ENCODE assay signal across 26 cellular contexts in the genomic region with DNA sequence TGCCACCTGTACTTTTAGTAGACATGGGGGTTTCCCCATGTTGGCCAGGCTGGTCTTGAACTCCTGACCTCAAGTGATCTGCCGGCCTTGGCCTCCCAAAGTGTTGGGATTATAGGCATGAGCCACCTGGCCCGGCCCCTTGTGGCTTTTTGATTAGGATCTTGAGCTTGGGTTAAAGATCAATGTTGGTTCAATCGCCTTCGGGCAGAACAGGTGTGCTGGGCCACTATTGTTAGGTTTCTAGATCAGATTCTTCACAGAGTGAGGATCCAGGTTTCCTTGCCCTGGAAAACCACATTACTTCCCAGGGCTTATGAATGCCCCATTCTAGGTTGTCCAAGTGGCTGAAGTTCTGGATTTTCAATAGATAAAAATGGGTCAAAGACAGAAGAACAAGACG. TPM values are rescaled to one million over a fixed set of nuclear protein-coding genes. Genes with fewer than 3 reads are reported as not detected.
DNase-seq lines count a peak whose midpoint lies in the region; ATAC-seq and TF ChIP-seq lines count a peak whose summit lies in the region.
"Had no signal": no experiment of that assay in that cellular context is flagged by ENCODE, and none has a peak within 500 bp of the region (broad histone marks: within the 10 kb centered on the region; RNA-seq: fewer than 3 reads in every experiment).

No MANE protein-coding gene starts in this region.

- peak overlapping the region; percentile 32 for H3K27ac Mint-ChIP-seq in activated CD4-positive, alpha-beta T cell treated with anti-CD3 and anti-CD28 coated beads for 36 hours
- H3K27ac Mint-ChIP-seq in activated CD8-positive, alpha-beta T cell treated with anti-CD3 and anti-CD28 coated beads, Interleukin-2, amount 10 ng/mL, durations not matched to agents 7 days and 5 days, result peak overlapping the region; percentile 20
- H3K27ac Mint-ChIP-seq: activated naive CD4-positive, alpha-beta T cell treated with anti-CD3 and anti-CD28 coated beads for 36 hours; GM23338; neural progenitor cell had no signal

- H2BK120ac ChIP-seq in mesendoderm (ENCODE audit: low read depth, low read length), result no peak overlapping the region

- H3K18ac ChIP-seq in mesendoderm (ENCODE audit: low read length), result no peak overlapping the region

- H2BK15ac ChIP-seq in mesendoderm (replicated peaks; ENCODE audit: low read depth), result no peak overlapping the region

- no CpG with 5 or more reads among the region's 5 CpGs for WGBS in mesendoderm (ENCODE audit: extremely low coverage, insufficient coverage, low lambda C conversion rate)

- H3K27ac ChIP-seq in C4-2B, result peak overlapping the region; percentile 83
- H3K27ac ChIP-seq in mesendoderm (ENCODE audit: low read depth, low read length), result peak overlapping the region; percentile 62
- H3K27ac ChIP-seq: colonic mucosa, neural progenitor cell had no signal

- H3K4me3 ChIP-seq in mesendoderm (ENCODE audit: low read length), result no peak overlapping the region
- H3K4me3 ChIP-seq: colonic mucosa, GM23338, K562, neural progenitor cell, skin epidermis had no signal

- H3K27me3 ChIP-seq in mesendoderm (ENCODE audit: insufficient read depth, low read length, poor library complexity), result no peaks in the 10 kb centered on the region
- H3K27me3 ChIP-seq: colonic mucosa, neural progenitor cell had no signal

- CTCF ChIA-PET in activated CD4-positive, alpha-beta T cell treated with anti-CD3 and anti-CD28 coated beads for 36 hours (lab: Charles Lee), result interaction anchor here (1.0 to 11.2 kb wide), 2 partner anchors 21 to 24 kb away, joined by 3 to 98 read pairs; no protein-coding TSS in a partner anchor
- CTCF ChIA-PET in activated CD8-positive, alpha-beta T cell treated with anti-CD3 and anti-CD28 coated beads, Interleukin-2, amount 10 ng/mL, durations not matched to agents 7 days and 5 days (lab: Charles Lee), result interaction anchor here (5.7 to 6.6 kb wide), 2 partner anchors 23 to 42 kb away, joined by 61 to 64 read pairs; no protein-coding TSS in a partner anchor

- peaks cover 12% of the 10 kb centered on the region for H3K79me1 ChIP-seq in mesendoderm (ENCODE audit: low read length)

- H3K79me2 ChIP-seq in mesendoderm (ENCODE audit: control insufficient read depth, insufficient read depth, low read length), result peaks cover 26% of the 10 kb centered on the region

- H3K4ac ChIP-seq in mesendoderm (ENCODE audit: low read depth, low read length), result no peak overlapping the region

- no peak overlapping the region for H2AK5ac ChIP-seq in mesendoderm (ENCODE audit: low read length)

- H3K23ac ChIP-seq in mesendoderm (ENCODE audit: low read length), result no peak overlapping the region

- no peak overlapping the region for H3K56ac ChIP-seq in mesendoderm (ENCODE audit: low read length)

- H3K9me3 Mint-ChIP-seq in activated CD4-positive, alpha-beta T cell treated with anti-CD3 and anti-CD28 coated beads for 36 hours (ENCODE audit: low read depth), result no peaks in the 10 kb centered on the region
- no peaks in the 10 kb centered on the region for H3K9me3 Mint-ChIP-seq in activated CD8-positive, alpha-beta T cell treated with anti-CD3 and anti-CD28 coated beads, Interleukin-2, amount 10 ng/mL, durations not matched to agents 7 days and 5 days (ENCODE audit: insufficient read depth)
- H3K9me3 Mint-ChIP-seq: activated naive CD4-positive, alpha-beta T cell treated with anti-CD3 and anti-CD28 coated beads for 36 hours; GM23338; neural progenitor cell had no signal

- no peak overlapping the region for H3K9ac ChIP-seq in mesendoderm (ENCODE audit: low read length)
- H3K9ac ChIP-seq: neural progenitor cell had no signal

- DNase-seq in activated CD4-positive, alpha-beta T cell treated with anti-CD3 and anti-CD28 coated beads for 36 hours, result no peak
- DNase-seq in activated CD4-positive, alpha-beta T cell treated with anti-CD3 and anti-CD28 coated beads for 4 hours, result no peak
- DNase-seq in activated CD8-positive, alpha-beta T cell treated with anti-CD3 and anti-CD28 coated beads, Interleukin-2, amount 10 ng/mL, durations not matched to agents 7 days and 5 days, result no peak
- no peak for DNase-seq in mesendoderm
- DNase-seq in Ammon's horn (ENCODE audit: low spot score), result no peak
- DNase-seq: activated naive CD4-positive, alpha-beta T cell treated with anti-CD3 and anti-CD28 coated beads for 36 hours; colonic mucosa; GDM1; kidney glomerular epithelial cell; midbrain; NCI-H1048; NCI-H2029 treated with DMSO at 0.1 percent for 48 hours; NCI-H446 treated with DMSO at 0.1 percent for 48 hours; RPMI8226; stimulated activated CD4-positive, alpha-beta T cell treated with anti-CD3 and anti-CD28 coated beads, Interleukin-4, amount 100 ng/mL, for 1 hour had no signal

- H3K36me3 ChIP-seq in mesendoderm (ENCODE audit: control insufficient read depth, insufficient read depth, low read length), result peaks cover 10% of the 10 kb centered on the region
- H3K36me3 ChIP-seq: neural progenitor cell had no signal

- no peak overlapping the region for H3K4me3 Mint-ChIP-seq in activated CD4-positive, alpha-beta T cell treated with anti-CD3 and anti-CD28 coated beads for 36 hours
- H3K4me3 Mint-ChIP-seq in activated CD8-positive, alpha-beta T cell treated with anti-CD3 and anti-CD28 coated beads, Interleukin-2, amount 10 ng/mL, durations not matched to agents 7 days and 5 days, result no peak overlapping the region
- H3K4me3 Mint-ChIP-seq: activated naive CD4-positive, alpha-beta T cell treated with anti-CD3 and anti-CD28 coated beads for 36 hours; GM23338; neural progenitor cell had no signal

- no peaks in the 10 kb centered on the region for H3K27me3 Mint-ChIP-seq in activated CD4-positive, alpha-beta T cell treated with anti-CD3 and anti-CD28 coated beads for 36 hours
- no peaks in the 10 kb centered on the region for H3K27me3 Mint-ChIP-seq in activated CD8-positive, alpha-beta T cell treated with anti-CD3 and anti-CD28 coated beads, Interleukin-2, amount 10 ng/mL, durations not matched to agents 7 days and 5 days (ENCODE audit: low read depth)

- peaks cover 62% of the 10 kb centered on the region for H3K4me1 Mint-ChIP-seq in activated CD4-positive, alpha-beta T cell treated with anti-CD3 and anti-CD28 coated beads for 36 hours
- peaks cover 64% of the 10 kb centered on the region for H3K4me1 Mint-ChIP-seq in activated CD8-positive, alpha-beta T cell treated with anti-CD3 and anti-CD28 coated beads, Interleukin-2, amount 10 ng/mL, durations not matched to agents 7 days and 5 days (ENCODE audit: low read depth)

- H3K4me1 ChIP-seq in mesendoderm (ENCODE audit: control insufficient read depth, low read depth, low read length), result peaks cover 2% of the 10 kb centered on the region

- H3K4me2 ChIP-seq in mesendoderm (ENCODE audit: low read length), result no peak overlapping the region
- H3K4me2 ChIP-seq: GM23338, neural progenitor cell had no signal

- POLR2A ChIA-PET in activated CD4-positive, alpha-beta T cell treated with anti-CD3 and anti-CD28 coated beads for 36 hours (lab: Charles Lee), result no interaction called here
- POLR2A ChIA-PET in activated CD8-positive, alpha-beta T cell treated with anti-CD3 and anti-CD28 coated beads, Interleukin-2, amount 10 ng/mL, durations not matched to agents 7 days and 5 days (lab: Charles Lee), result no interaction called here

- H4K5ac ChIP-seq in mesendoderm (ENCODE audit: low read length), result no peak overlapping the region

- H4K8ac ChIP-seq in mesendoderm (ENCODE audit: low read depth, low read length), result no peak overlapping the region

- no peak overlapping the region for H2BK5ac ChIP-seq in mesendoderm (ENCODE audit: low read length)

- ATAC-seq in activated CD4-positive, alpha-beta T cell treated with anti-CD3 and anti-CD28 coated beads for 36 hours, result no peak
- no peak for ATAC-seq in activated CD8-positive, alpha-beta T cell treated with anti-CD3 and anti-CD28 coated beads, Interleukin-2, amount 10 ng/mL, durations not matched to agents 7 days and 5 days
- ATAC-seq in GM18868 (IDR thresholded peaks at IDR 0.05; ENCODE audit: unreplicated experiment), result no peak
- ATAC-seq in HG02623 (IDR thresholded peaks at IDR 0.05; ENCODE audit: unreplicated experiment), result no peak
- ATAC-seq: GM23338, K562 had no signal

- TF ChIP-seq CTCF in C4-2B (conservative IDR thresholded peaks at IDR 0.05), result no peak

- H3K36me3 Mint-ChIP-seq in activated CD4-positive, alpha-beta T cell treated with anti-CD3 and anti-CD28 coated beads for 36 hours (ENCODE audit: low read depth), result peaks cover 75% of the 10 kb centered on the region
- peaks cover 84% of the 10 kb centered on the region for H3K36me3 Mint-ChIP-seq in activated CD8-positive, alpha-beta T cell treated with anti-CD3 and anti-CD28 coated beads, Interleukin-2, amount 10 ng/mL, durations not matched to agents 7 days and 5 days (ENCODE audit: low read depth)

- intact Hi-C loops in activated CD4-positive, alpha-beta T cell treated with anti-CD3 and anti-CD28 coated beads for 36 hours (cut with DNase I, micrococcal nuclease), result loop anchor here (5.0 to 10.0 kb wide), 3 partner anchors 367 to 527 kb away; partner anchors contain the start of genes GPATCH4 (in 1 of the 2) and PRCC (in 1 of the 2)

RNA-seq across cellular contexts. Expression of gene ETV3, which starts 6.1 kb away (rescaled TPM):
- 10 to 100 TPM; 32.0 to 36.7 TPM for total RNA-seq in activated CD4-positive, alpha-beta T cell treated with anti-CD3 and anti-CD28 coated beads for 36 hours
- 10 to 100 TPM; 38.2 to 40.2 TPM for total RNA-seq in activated CD8-positive, alpha-beta T cell treated with anti-CD3 and anti-CD28 coated beads, Interleukin-2, amount 10 ng/mL, durations not matched to agents 7 days and 5 days
- polyA plus RNA-seq in mesendoderm (2013, experiment 1 of 2), result 15.2 TPM
- 14.4 TPM for polyA plus RNA-seq in mesendoderm (2013, experiment 2 of 2)

RNA-seq across cellular contexts. Expression of gene ETV3L, which starts 32.5 kb away (rescaled TPM):
- not detected for total RNA-seq in activated CD4-positive, alpha-beta T cell treated with anti-CD3 and anti-CD28 coated beads for 36 hours
- not detected for total RNA-seq in activated CD8-positive, alpha-beta T cell treated with anti-CD3 and anti-CD28 coated beads, Interleukin-2, amount 10 ng/mL, durations not matched to agents 7 days and 5 days
- 0.07 TPM for polyA plus RNA-seq in mesendoderm (2013, experiment 1 of 2)
- polyA plus RNA-seq in mesendoderm (2013, experiment 2 of 2), result 0.10 TPM
- total RNA-seq: activated naive CD4-positive, alpha-beta T cell treated with anti-CD3 and anti-CD28 coated beads for 36 hours; colonic mucosa; fibroblast of villous mesenchyme; GM23338; K562; pulmonary artery endothelial cell; ureter had no signal
- polyA plus RNA-seq: BJ, GM23338, K562 had no signal
